In genomic region chr3:19436746-19437145, GRCh38 we compare ENCODE assay signal across 6 cellular contexts.
"Had no signal": no experiment of that assay in that cellular context is flagged by ENCODE, and none has a peak within 500 bp of the region (broad histone marks: within the 10 kb centered on the region; RNA-seq: fewer than 3 reads in every experiment).

No MANE protein-coding gene starts in this region.

- DNase-seq: GOT3, H7, HCEC 1CT, IMR-90, KG1 had no signal

- ATAC-seq: K562 had no signal

- H3K4me3 ChIP-seq: K562 had no signal
